10 cellular contexts compared by ENCODE assay signal in the genomic region with DNA sequence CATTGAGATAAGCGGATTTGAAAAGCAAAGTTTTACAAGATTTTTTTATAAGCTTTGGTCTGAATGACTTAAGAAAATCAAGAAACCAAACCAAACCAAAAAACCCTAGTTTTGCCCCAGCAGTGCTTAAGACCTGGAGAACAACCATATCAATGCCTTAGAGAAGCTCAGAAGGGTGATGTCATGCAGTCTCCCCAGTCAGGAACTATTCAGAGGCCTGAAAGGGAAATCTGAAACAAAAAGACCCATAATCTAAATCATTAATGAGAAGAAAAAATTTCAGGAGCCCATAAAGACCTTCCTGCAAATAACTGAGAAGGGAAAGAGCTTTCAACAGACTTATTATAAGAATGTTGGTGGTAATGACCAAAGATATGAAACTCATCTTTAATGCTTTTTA.
"Had no signal": no experiment of that assay in that cellular context is flagged by ENCODE, and none has a peak within 500 bp of the region (broad histone marks: within the 10 kb centered on the region; RNA-seq: fewer than 3 reads in every experiment).

No MANE protein-coding gene starts in this region.

- H3K9me3 Mint-ChIP-seq: GM23338, H9, HFFc6 had no signal

- H2AFZ ChIP-seq: GM23248, GM23338 had no signal

- H3K4me3 Mint-ChIP-seq: GM23338, H9, HFFc6 had no signal

- H3K27ac ChIP-seq: GM23248 had no signal

- DNase-seq: GM23248, GOT3, H7, H9, HCEC 1CT, HFFc6 had no signal

- H3K9ac ChIP-seq: GM23248 had no signal

- H3K27ac Mint-ChIP-seq: GM23338, H9, HFFc6 had no signal

- ATAC-seq: GM23338, HCT116 had no signal

- H3K4me1 ChIP-seq: HAP-1 had no signal

- H3K4me3 ChIP-seq: GM23248, GM23338, HAP-1 had no signal

- H3K4me2 ChIP-seq: GM23338 had no signal

- H3K9me3 ChIP-seq: HAP-1 had no signal

- H3K36me3 ChIP-seq: HAP-1 had no signal

- FAIRE-seq: H1 had no signal
